12 cellular contexts compared by ENCODE assay signal in the genomic region with DNA sequence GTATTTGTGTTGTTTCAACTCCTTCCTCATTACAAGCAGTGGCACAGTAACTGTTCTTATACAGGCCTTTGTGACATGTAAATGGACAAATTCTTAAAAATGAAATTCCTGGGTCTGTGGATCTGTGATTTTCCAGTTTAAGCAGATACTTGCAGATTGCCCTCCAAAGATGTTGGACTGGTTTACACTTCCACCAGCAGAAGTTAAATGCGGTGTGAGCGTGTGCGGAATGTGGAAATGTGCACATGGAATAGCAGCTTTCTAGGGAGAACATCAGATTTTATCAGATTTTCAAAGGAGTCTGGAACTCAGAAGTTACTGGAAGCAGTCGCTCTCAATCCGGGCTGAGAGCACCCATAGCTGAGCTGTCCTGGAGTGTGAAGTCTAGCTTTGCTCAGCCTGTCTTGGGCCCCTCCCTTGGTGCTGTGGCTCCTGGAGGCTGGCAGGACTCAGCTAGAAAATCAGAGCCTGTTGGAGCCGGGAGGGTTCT.
"Had no signal": no experiment of that assay in that cellular context is flagged by ENCODE, and none has a peak within 500 bp of the region (broad histone marks: within the 10 kb centered on the region; RNA-seq: fewer than 3 reads in every experiment).

No MANE protein-coding gene starts in this region.

- H3K9me3 ChIP-seq: ovary, suprapubic skin had no signal

- ATAC-seq: stimulated activated naive CD8-positive, alpha-beta T cell treated with anti-CD3 and anti-CD28 coated beads, Interleukin-15, Interleukin-2, amounts not matched to agents 100 U/mL and 50 U/mL, for 24 hours had no signal

- H3K27me3 ChIP-seq: cardiac muscle cell, ovary, suprapubic skin had no signal

- FAIRE-seq: astrocyte had no signal

- H3K27ac Mint-ChIP-seq: activated T-helper 1 cell treated with anti-CD3 and anti-CD28 coated beads, Interleukin-12 subunit alpha, Interleukin-12 subunit beta, Interleukin-2, Interleukin-4 antibody, amounts not matched to agents 30 ng/mL and 10 ng/mL and 1 ng/mL, durations not matched to agents 14 hours and 24 hours and 36 hours had no signal

- H3K27ac ChIP-seq: cardiac muscle cell, ovary, suprapubic skin had no signal

- DNase-seq: activated CD4-positive, alpha-beta T cell treated with anti-CD3 and anti-CD28 coated beads, Interleukin-2, amount 50 U/mL, for 1 hour; glutamatergic neuron; midbrain; ovary; stimulated activated CD4-positive, alpha-beta T cell treated with anti-CD3 and anti-CD28 coated beads, Interleukin-4, amount 100 ng/mL, for 24 hours; stimulated activated naive CD8-positive, alpha-beta T cell treated with anti-CD3 and anti-CD28 coated beads, Interleukin-15, Interleukin-2, amounts not matched to agents 100 U/mL and 50 U/mL, for 24 hours; T-helper 9 cell had no signal

- H3K9me3 Mint-ChIP-seq: activated T-helper 1 cell treated with anti-CD3 and anti-CD28 coated beads, Interleukin-12 subunit alpha, Interleukin-12 subunit beta, Interleukin-2, Interleukin-4 antibody, amounts not matched to agents 30 ng/mL and 10 ng/mL and 1 ng/mL, durations not matched to agents 14 hours and 24 hours and 36 hours had no signal

- H3K4me3 ChIP-seq: cardiac muscle cell, lung, ovary, suprapubic skin had no signal

- H3K36me3 ChIP-seq: ovary had no signal

- H3K4me3 Mint-ChIP-seq: activated T-helper 1 cell treated with anti-CD3 and anti-CD28 coated beads, Interleukin-12 subunit alpha, Interleukin-12 subunit beta, Interleukin-2, Interleukin-4 antibody, amounts not matched to agents 30 ng/mL and 10 ng/mL and 1 ng/mL, durations not matched to agents 14 hours and 24 hours and 36 hours had no signal
